Comparison of ENCODE assay signal across 8 cellular contexts in the genomic region with DNA sequence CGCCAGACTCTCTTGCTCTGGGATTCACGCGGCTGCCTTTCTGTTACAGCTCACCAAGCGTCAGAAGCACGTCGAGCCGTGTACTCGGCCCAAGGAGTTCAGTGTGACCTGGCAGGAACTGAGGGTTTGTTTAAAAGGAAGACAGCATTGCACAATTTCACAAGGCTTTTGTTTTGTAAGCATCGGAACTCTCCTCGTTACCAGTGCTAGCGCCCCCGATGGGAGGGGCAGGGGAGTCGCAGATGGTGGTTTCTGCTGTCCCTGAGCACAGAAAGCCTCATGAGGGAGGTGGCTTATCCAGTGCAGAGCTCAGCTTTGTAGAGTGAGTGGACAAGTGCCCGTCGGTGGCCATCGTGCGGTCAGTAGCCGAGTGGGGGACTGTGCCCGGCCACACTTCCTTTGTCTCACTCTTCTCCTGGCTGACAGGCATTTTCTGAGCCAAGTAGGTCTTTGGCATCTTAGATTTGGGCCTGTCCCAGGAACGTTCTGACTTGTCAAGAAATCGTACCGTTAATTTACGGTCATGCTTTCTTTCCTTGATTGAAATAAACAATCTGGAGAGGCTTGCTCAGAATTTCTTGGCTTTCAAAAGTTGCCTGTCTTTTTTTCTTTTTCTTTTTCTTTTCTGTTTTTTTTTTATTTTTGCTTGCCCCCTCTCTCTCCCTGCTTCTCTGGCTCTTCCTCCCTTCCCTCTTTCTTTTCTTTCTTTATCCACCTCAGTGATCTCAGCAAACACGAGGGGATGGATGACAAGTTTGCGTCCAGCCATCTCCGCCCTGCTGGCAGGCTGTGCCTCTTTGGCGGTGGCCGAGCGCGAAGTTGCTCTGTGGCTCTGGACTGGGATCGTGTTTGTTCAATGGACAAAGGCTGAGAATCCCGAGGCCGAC. TPM values are rescaled to one million over a fixed set of nuclear protein-coding genes. Genes with fewer than 3 reads are reported as not detected.
DNase-seq lines count a peak whose midpoint lies in the region; ATAC-seq and TF ChIP-seq lines count a peak whose summit lies in the region.

No MANE protein-coding gene starts in this region.

- H3K4me1 ChIP-seq in colonic mucosa (peaks cover 5% of the 10 kb centered on the region), thymus (ENCODE audit: control insufficient read depth, insufficient read depth, low read length) (peaks cover 17% of the 10 kb centered on the region)

- ATAC-seq in HG03457 (IDR thresholded peaks at IDR 0.05; ENCODE audit: unreplicated experiment) (no peak), GM21390 (IDR thresholded peaks at IDR 0.05; ENCODE audit: unreplicated experiment) (no peak)

- H3K27ac ChIP-seq in colonic mucosa, result peak overlapping the region; percentile 23
- peak overlapping the region; percentile 87 for H3K27ac ChIP-seq in thymus (ENCODE audit: low read depth)

- 13 to 14% methylated on average over 31 to 33 of the region's 33 CpGs for WGBS in lower leg skin, 2 donors
- WGBS in thymus, result 83% methylated on average over 33 of the region's 33 CpGs

- intact Hi-C loops in colonic mucosa (cut with DNase I) (no loop called here), lower leg skin (cut with DNase I; ENCODE audit: low total_unique reads) (no loop called here)

- no peak for TF ChIP-seq POLR2A in lower leg skin (IDR thresholded peaks at IDR 0.05)

- no peaks in the 10 kb centered on the region for H3K36me3 ChIP-seq in colonic mucosa
- peaks cover 12% of the 10 kb centered on the region for H3K36me3 ChIP-seq in thymus (ENCODE audit: control insufficient read depth, insufficient read depth)

- no peaks in the 10 kb centered on the region for H3K27me3 ChIP-seq in colonic mucosa
- H3K27me3 ChIP-seq in thymus (ENCODE audit: control insufficient read depth, insufficient read depth), result no peaks in the 10 kb centered on the region

- H3K9ac ChIP-seq in colonic mucosa (ENCODE audit: low read depth in 2 of 2, low read length in 2 of 2), result no peak overlapping the region

- peak; percentile 97 for DNase-seq in ELR (ENCODE audit: low read depth)
- DNase-seq in NCI-H460 (ENCODE audit: extremely low read depth, low read depth), result peak; percentile 56
- DNase-seq in colonic mucosa, result peak; percentile 45
- DNase-seq in lower leg skin (ENCODE audit: low spot score in 2 of 2), result peak; percentile 88 to 94
- no peak for DNase-seq in hepatic stellate cell (ENCODE audit: low spot score)

- no peak overlapping the region for H3K4me3 ChIP-seq in colonic mucosa
- no peak overlapping the region for H3K4me3 ChIP-seq in lower leg skin (ENCODE audit: low read depth, poor library complexity, severe bottlenecking)
- H3K4me3 ChIP-seq in thymus (ENCODE audit: low read length), result no peak overlapping the region

- H3K9me3 ChIP-seq in colonic mucosa, result no peaks in the 10 kb centered on the region
- H3K9me3 ChIP-seq in thymus (ENCODE audit: control insufficient read depth), result no peaks in the 10 kb centered on the region

- TF ChIP-seq CTCF in colonic mucosa (IDR thresholded peaks at IDR 0.05) (no peak), lower leg skin (IDR thresholded peaks at IDR 0.05) (no peak)

RNA-seq across cellular contexts. Expression of gene KDM4B, which starts 7.7 kb away (rescaled TPM):
- total RNA-seq in NCI-H460 (2014; rRNA removed; shearing (Covaris generic)), result 5.6 and 6.0 TPM in 2 replicates
- 4.1 and 4.3 TPM in 2 replicates for polyA plus RNA-seq in NCI-H460 (2014; cell fraction: nucleus; rRNA removed)
- 10 to 100 TPM; 35.2 to 52.9 TPM for total RNA-seq in colonic mucosa
- total RNA-seq in lower leg skin, result 10 to 100 TPM; 40.1 to 71.4 (median 51.3) TPM
- polyA plus RNA-seq in thymus, result 24.6 TPM
